Comparison of ENCODE assay signal across 9 cellular contexts in the genomic region with DNA sequence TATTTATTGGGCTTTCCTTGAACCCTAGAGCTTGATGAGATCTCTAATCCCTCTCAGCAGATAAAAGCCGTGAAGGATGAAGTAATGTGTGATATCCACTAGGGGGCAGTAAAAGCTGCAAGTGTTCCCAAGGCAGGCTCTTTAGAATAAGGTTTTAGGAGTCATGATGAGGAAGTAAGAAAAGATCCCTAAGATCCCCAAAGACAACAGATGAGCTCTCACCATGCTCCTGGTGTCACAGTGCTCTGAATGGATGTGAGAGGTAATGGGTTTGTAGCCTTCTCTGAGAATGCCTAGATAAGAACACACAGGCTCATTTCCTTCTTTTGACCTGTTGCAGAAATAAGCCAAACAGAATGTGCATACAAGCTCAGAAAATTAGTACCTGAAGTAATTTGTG.
DNase-seq lines count a peak whose midpoint lies in the region; ATAC-seq, FAIRE-seq and TF ChIP-seq lines count a peak whose summit lies in the region.
"Had no signal": no experiment of that assay in that cellular context is flagged by ENCODE, and none has a peak within 500 bp of the region (broad histone marks: within the 10 kb centered on the region; RNA-seq: fewer than 3 reads in every experiment).

No MANE protein-coding gene starts in this region.

- ATAC-seq in GM19372 (IDR thresholded peaks at IDR 0.05; ENCODE audit: low read depth, unreplicated experiment) (peak; percentile 83), HG03442 (IDR thresholded peaks at IDR 0.05; ENCODE audit: unreplicated experiment) (peak; percentile 76)

- H3K36me3 ChIP-seq in effector memory CD4-positive, alpha-beta T cell (ENCODE audit: control insufficient read depth, insufficient read depth, low read length): no peaks in the 10 kb centered on the region
- H3K36me3 ChIP-seq: SJSA1 had no signal

- FAIRE-seq in urothelium cell line (lab: Jason Lieb, UNC): no peak

- TF ChIP-seq CTCF in astrocyte of the cerebellum (IDR thresholded peaks at IDR 0.05; ENCODE audit: low read depth, low read length, missing control alignments): peak; percentile 81

- no peaks in the 10 kb centered on the region for H3K9me3 ChIP-seq in effector memory CD4-positive, alpha-beta T cell (ENCODE audit: control insufficient read depth, low read length)
- H3K9me3 ChIP-seq: SJSA1 had no signal

- H3K27ac ChIP-seq in effector memory CD4-positive, alpha-beta T cell (ENCODE audit: insufficient read depth, low read length, poor library complexity, severe bottlenecking): no peak overlapping the region
- H3K27ac ChIP-seq: SJSA1 had no signal

- H3K4me1 ChIP-seq in effector memory CD4-positive, alpha-beta T cell (ENCODE audit: control insufficient read depth, insufficient read depth, low read length, poor library complexity, severe bottlenecking): no peaks in the 10 kb centered on the region
- H3K4me1 ChIP-seq: SJSA1 had no signal

- DNase-seq in COLO829 (ENCODE audit: low spot score) (peak; percentile 60), NCI-H345 (lab: John Stamatoyannopoulos, UW) (peak; percentile 52), astrocyte of the cerebellum (ENCODE audit: low read depth) (peak; percentile 23), inferior parietal cortex (ENCODE audit: extremely low spot score) (peak; percentile 90), urothelium cell line (ENCODE audit: low spot score) (peak; percentile 72)
- DNase-seq in effector memory CD4-positive, alpha-beta T cell: no peak

- no peaks in the 10 kb centered on the region for H3K27me3 ChIP-seq in effector memory CD4-positive, alpha-beta T cell (replicated peaks; ENCODE audit: control insufficient read depth, insufficient read depth, low read length, poor library complexity, severe bottlenecking)

- in situ Hi-C loops in astrocyte of the cerebellum (cut with HindIII; ENCODE audit: low sequenced_read_pairs): no loop called here

- no peak overlapping the region for H3K4me3 ChIP-seq in astrocyte of the cerebellum (ENCODE audit: low read depth, low read length)
- H3K4me3 ChIP-seq in effector memory CD4-positive, alpha-beta T cell (ENCODE audit: insufficient read depth, low read depth, low read length, poor library complexity, severe bottlenecking): no peak overlapping the region
- H3K4me3 ChIP-seq: SJSA1 had no signal

Comparison
In these comparisons a context has a peak if more than half of its experiments do, and no peak if none do; other contexts are left out.
1. DNase-seq: peak in COLO829 (single experiment), NCI-H345 (single experiment), astrocyte of the cerebellum (single experiment), inferior parietal cortex (single experiment) and urothelium cell line (single experiment); none in effector memory CD4-positive, alpha-beta T cell (0 of 3).